29 cellular contexts compared by ENCODE assay signal in the genomic region with DNA sequence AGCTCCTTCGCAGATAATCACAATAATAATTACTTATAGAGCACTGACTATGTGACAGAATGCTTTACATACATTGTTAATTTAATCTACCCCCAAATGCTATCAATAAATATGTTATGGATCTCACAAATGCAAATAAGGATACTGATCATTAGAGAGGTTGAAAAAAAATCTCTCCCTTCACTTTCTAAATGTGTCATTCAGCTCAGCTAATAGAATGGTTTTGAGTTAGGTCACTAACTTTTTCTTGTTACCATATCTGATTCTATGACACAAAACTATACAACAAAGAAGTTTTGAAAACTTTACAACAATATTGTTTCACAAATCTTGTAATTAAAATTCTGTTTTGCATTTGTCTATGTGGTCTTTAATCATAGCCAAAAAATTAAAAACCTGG. TPM values are rescaled to one million over a fixed set of nuclear protein-coding genes. Genes with fewer than 3 reads are reported as not detected.
"Had no signal": no experiment of that assay in that cellular context is flagged by ENCODE, and none has a peak within 500 bp of the region (broad histone marks: within the 10 kb centered on the region; RNA-seq: fewer than 3 reads in every experiment).

No MANE protein-coding gene starts in this region.

- H3K27ac ChIP-seq: stomach, suprapubic skin, testis, thoracic aorta, thyroid gland, tibial artery, tibial nerve, transverse colon, upper lobe of left lung, upper lobe of right lung, uterus, vagina had no signal

- H3K36me3 ChIP-seq: stomach, suprapubic skin, thoracic aorta, thyroid gland, tibial artery, tibial nerve, transverse colon, upper lobe of left lung, upper lobe of right lung, uterus, vagina had no signal

- ATAC-seq: stimulated activated effector memory CD8-positive, alpha-beta T cell treated with anti-CD3 and anti-CD28 coated beads, Interleukin-12 subunit alpha, Interleukin-12 subunit beta, amount 100 ng/mL, for 72 hours; stimulated activated memory B cell treated with anti-CD40 and anti-IgM and Interleukin-4, amounts not matched to agents 10 μg/mL and 1 μg/mL and 100 μg/mL, for 72 hours; stimulated activated naive B cell treated with anti-CD40 and anti-IgM and Interleukin-4, amounts not matched to agents 10 μg/mL and 1 μg/mL and 100 μg/mL, for 72 hours; stimulated activated naive CD8-positive, alpha-beta T cell treated with anti-CD3 and anti-CD28 coated beads, Interleukin-15, amount 100 ng/mL, for 72 hours; stimulated activated naive CD8-positive, alpha-beta T cell treated with anti-CD3 and anti-CD28 coated beads, Interleukin-15, Interleukin-2, amounts not matched to agents 100 U/mL and 50 U/mL, for 24 hours; upper lobe of right lung had no signal

- H3K4me3 ChIP-seq: stomach, suprapubic skin, testis, thoracic aorta, thyroid gland, tibial artery, tibial nerve, transverse colon, upper lobe of left lung, upper lobe of right lung, uterus, vagina had no signal

- H3K27me3 ChIP-seq: stomach, suprapubic skin, testis, thyroid gland, tibial artery, tibial nerve, transverse colon, upper lobe of left lung, upper lobe of right lung, uterus, vagina had no signal

- H3K4me1 ChIP-seq: stomach, suprapubic skin, testis, thyroid gland, tibial artery, tibial nerve, transverse colon, upper lobe of left lung, upper lobe of right lung, uterus, vagina had no signal

- H3K9me3 ChIP-seq: suprapubic skin, testis, thoracic aorta, thyroid gland, tibial artery, transverse colon, upper lobe of left lung, upper lobe of right lung, uterus, vagina had no signal

- DNase-seq: stimulated activated CD4-positive, alpha-beta T cell treated with anti-CD3 and anti-CD28 coated beads, Interleukin-2, amount 100 ng/mL, for 48 hours; stimulated activated CD4-positive, alpha-beta T cell treated with anti-CD3 and anti-CD28 coated beads, Interleukin-4, amount 100 ng/mL, for 1 hour; stimulated activated CD4-positive, alpha-beta T cell treated with anti-CD3 and anti-CD28 coated beads, Interleukin-4, amount 100 ng/mL, for 24 hours; stimulated activated CD4-positive, alpha-beta T cell treated with anti-CD3 and anti-CD28 coated beads, Interleukin-4, amount 100 ng/mL, for 4 hours; stimulated activated CD8-positive, alpha-beta memory T cell treated with anti-CD3 and anti-CD28 coated beads, Interleukin-4, amount 100 ng/mL, for 48 hours; stimulated activated naive B cell treated with anti-CD40 and anti-IgM and Interleukin-4, amounts not matched to agents 10 μg/mL and 1 μg/mL and 100 μg/mL, for 72 hours; stimulated activated naive CD4-positive, alpha-beta T cell; stimulated activated naive CD4-positive, alpha-beta T cell treated with Interleukin-2 at 50 U/mL for 16 hours; stimulated activated naive CD8-positive, alpha-beta T cell treated with anti-CD3 and anti-CD28 coated beads, Interleukin-15, amount 100 ng/mL, for 72 hours; stimulated activated naive CD8-positive, alpha-beta T cell treated with anti-CD3 and anti-CD28 coated beads, Interleukin-15, Interleukin-2, amounts not matched to agents 100 U/mL and 50 U/mL, for 24 hours; stomach; substantia nigra; testis; thyroid gland; tibial artery; transverse colon; trophoblast cell; upper lobe of left lung; upper lobe of right lung; uterus had no signal

RNA-seq across cellular contexts. Expression of a gene that starts 17.4 kb away (rescaled TPM):
- total RNA-seq: stomach, subcutaneous adipose tissue, suprapubic skin, testis, thoracic aorta, thyroid gland, tibial nerve, transverse colon, upper lobe of left lung, upper lobe of right lung, ureter, urinary bladder, uterus, vagina had no signal
- polyA plus RNA-seq: stomach, urinary bladder had no signal
